Comparison of ENCODE assay signal across 22 cellular contexts in the genomic region with DNA sequence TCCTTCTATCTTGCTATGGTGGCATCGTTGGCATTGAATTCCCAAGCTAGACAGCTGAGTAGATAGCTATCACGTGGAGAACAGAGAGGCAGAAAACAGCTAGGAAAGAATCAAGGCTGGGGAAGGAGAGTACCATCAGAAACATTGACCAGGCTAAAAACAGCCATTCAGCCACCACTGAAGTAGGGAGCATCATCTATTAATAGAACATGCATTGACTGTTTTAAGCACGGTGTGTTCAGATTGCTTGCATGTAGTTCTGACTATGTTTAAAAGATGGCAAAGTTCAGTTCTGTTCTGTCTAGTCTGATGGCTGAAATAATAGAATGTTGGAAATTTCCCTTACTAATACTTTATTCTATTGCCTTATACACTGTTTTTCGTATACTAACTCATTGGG.
"Had no signal": no experiment of that assay in that cellular context is flagged by ENCODE, and none has a peak within 500 bp of the region (broad histone marks: within the 10 kb centered on the region; RNA-seq: fewer than 3 reads in every experiment).

No MANE protein-coding gene starts in this region.

- H3K36me3 ChIP-seq: SJSA1 had no signal

- H3K4me3 ChIP-seq: SJSA1, SK-N-MC had no signal

- H3K4me1 ChIP-seq: SJSA1 had no signal

- H3K27ac ChIP-seq: RWPE1, SJSA1, SK-N-MC had no signal

- ATAC-seq: HepG2, Panc1, PC-3 had no signal

- DNase-seq: IMR-90, Karpas-422, KG1, MM.1S, NCI-H1092 treated with DMSO at 0.1 percent for 48 hours, NCI-H1436, NCI-H187, NCI-H2029, NCI-H2081 treated with DMSO at 0.1 percent for 48 hours, NCI-H2171 treated with DMSO at 0.1 percent for 48 hours, NCI-H345, NCI-H510A, NCI-H524 treated with DMSO at 0.1 percent for 48 hours, NCI-H69, NCI-H774, PC-3, SIG-M5 had no signal

- H3K9me3 ChIP-seq: SJSA1 had no signal

- FAIRE-seq: HepG2 had no signal

- H3K27me3 ChIP-seq: SJSA1 had no signal
